ENCODE assay signal across 10 cellular contexts in genomic region chr19:55656552-55656951, GRCh38. TPM values are rescaled to one million over a fixed set of nuclear protein-coding genes. Genes with fewer than 3 reads are reported as not detected.
A peak's percentile ranks its signal among the peaks of the same experiment; 100 is the strongest.
DNase-seq lines count a peak whose midpoint lies in the region; ATAC-seq and TF ChIP-seq lines count a peak whose summit lies in the region.
"Had no signal": no experiment of that assay in that cellular context is flagged by ENCODE, and none has a peak within 500 bp of the region (broad histone marks: within the 10 kb centered on the region; RNA-seq: fewer than 3 reads in every experiment).

No MANE protein-coding gene starts in this region.

- H3K9me3 Mint-ChIP-seq in CD4-positive, CD25-positive, alpha-beta regulatory T cell = peaks cover 0 to 2% (median 0%) of the 10 kb centered on the region in 7 donors
- H3K9me3 Mint-ChIP-seq in neural progenitor cell = no peaks in the 10 kb centered on the region

- H3K27ac Mint-ChIP-seq in CD4-positive, CD25-positive, alpha-beta regulatory T cell = peak overlapping the region in 2 of 3 donors; percentile 98
- no peak overlapping the region for H3K27ac Mint-ChIP-seq in neural progenitor cell

- peak overlapping the region; percentile 95 for H3K9ac ChIP-seq in neural progenitor cell

- H3K4me1 ChIP-seq in CD4-positive, CD25-positive, alpha-beta regulatory T cell (ENCODE audit: control insufficient read depth, insufficient read depth, low read length, poor library complexity, severe bottlenecking) = peaks cover 50% of the 10 kb centered on the region
- H3K4me1 ChIP-seq in ectodermal cell (ENCODE audit: control insufficient read depth, insufficient read depth, low read length) = peaks cover 14% of the 10 kb centered on the region
- H3K4me1 ChIP-seq in neural progenitor cell = peaks cover 18% of the 10 kb centered on the region

- peak overlapping the region; percentile 94 for H3K4me2 ChIP-seq in neural progenitor cell

- H3K36me3 Mint-ChIP-seq in CD4-positive, CD25-positive, alpha-beta regulatory T cell = peaks cover 19% of the 10 kb centered on the region
- peaks cover 9% of the 10 kb centered on the region for H3K36me3 Mint-ChIP-seq in neural progenitor cell

- peak overlapping the region; percentile 100 for H3K27ac ChIP-seq in CD4-positive, CD25-positive, alpha-beta regulatory T cell (ENCODE audit: insufficient read depth, low read length, poor library complexity, severe bottlenecking)
- no peak overlapping the region for H3K27ac ChIP-seq in ectodermal cell (ENCODE audit: insufficient read depth, low read depth, low read length, poor library complexity, severe bottlenecking)
- H3K27ac ChIP-seq in neural progenitor cell = no peak overlapping the region

- H3K9me3 ChIP-seq in CD4-positive, CD25-positive, alpha-beta regulatory T cell (ENCODE audit: control insufficient read depth in 2 of 2, low read length in 2 of 2) = no peaks in the 10 kb centered on the region
- H3K9me3 ChIP-seq in ectodermal cell (ENCODE audit: control insufficient read depth, low read length) (no peaks in the 10 kb centered on the region), neural progenitor cell (ENCODE audit: low read depth) (no peaks in the 10 kb centered on the region)

- no peak for TF ChIP-seq CTCF in neural progenitor cell (IDR thresholded peaks at IDR 0.05)

- DNase-seq in CD4-positive, CD25-positive, alpha-beta regulatory T cell = no peak
- DNase-seq in NAMALWA (ENCODE audit: low spot score) = peak; percentile 48
- DNase-seq in neural progenitor cell (ENCODE audit: low spot score) = no peak
- no peak for DNase-seq in NOMO-1 treated with DMSO at 0.1 percent for 48 hours (lab: John Stamatoyannopoulos, UW; ENCODE audit: unreplicated experiment)
- DNase-seq in NCI-H1105 treated with DMSO at 0.1 percent for 48 hours (lab: John Stamatoyannopoulos, UW) = no peak
- DNase-seq: NCI-H1092 treated with DMSO at 0.1 percent for 48 hours; stimulated activated CD4-positive, alpha-beta T cell treated with anti-CD3 and anti-CD28 coated beads, Interleukin-4, amount 100 ng/mL, for 1 hour had no signal

- 85 to 87% methylated on average over 7 of the region's 7 CpGs for WGBS in ectodermal cell, 2 experiments

- no peak overlapping the region for H2AFZ ChIP-seq in neural progenitor cell (replicated peaks)

- peaks cover 67% of the 10 kb centered on the region for H3K79me2 ChIP-seq in neural progenitor cell (ENCODE audit: low read depth)

- no peak for ATAC-seq in CD4-positive, CD25-positive, alpha-beta regulatory T cell (ENCODE audit: low read depth in 2 of 2)
- no peak for ATAC-seq in GM21528 (IDR thresholded peaks at IDR 0.05; ENCODE audit: low FRiP score, unreplicated experiment)
- ATAC-seq in HG03196 (IDR thresholded peaks at IDR 0.05; ENCODE audit: unreplicated experiment) = no peak

- peaks cover 30% of the 10 kb centered on the region for H3K36me3 ChIP-seq in CD4-positive, CD25-positive, alpha-beta regulatory T cell (ENCODE audit: control insufficient read depth, insufficient read depth, low read length)
- H3K36me3 ChIP-seq in ectodermal cell (ENCODE audit: control insufficient read depth, insufficient read depth, low read length) = peaks cover 16% of the 10 kb centered on the region
- H3K36me3 ChIP-seq in neural progenitor cell = no peaks in the 10 kb centered on the region

- no peaks in the 10 kb centered on the region for H3K27me3 ChIP-seq in CD4-positive, CD25-positive, alpha-beta regulatory T cell (ENCODE audit: control insufficient read depth, insufficient read depth, low read length)
- H3K27me3 ChIP-seq in ectodermal cell (ENCODE audit: control insufficient read depth, insufficient read depth, low read length, poor library complexity, severe bottlenecking) (no peaks in the 10 kb centered on the region), neural progenitor cell (no peaks in the 10 kb centered on the region)

- H3F3A ChIP-seq in neural progenitor cell (ENCODE audit: low read depth) = peaks cover 12% of the 10 kb centered on the region

- H3K4me3 Mint-ChIP-seq in CD4-positive, CD25-positive, alpha-beta regulatory T cell = peak overlapping the region; percentile 91 to 97 (median 94)
- peak overlapping the region; percentile 96 for H3K4me3 Mint-ChIP-seq in neural progenitor cell

- peak overlapping the region; percentile 93 for H3K4me3 ChIP-seq in CD4-positive, CD25-positive, alpha-beta regulatory T cell (ENCODE audit: low read depth, low read length)
- H3K4me3 ChIP-seq in ectodermal cell (ENCODE audit: insufficient read depth, low read depth, low read length) = peak overlapping the region; percentile 99
- H3K4me3 ChIP-seq in neural progenitor cell = peak overlapping the region; percentile 88

- peaks cover 14% of the 10 kb centered on the region for H3K27me3 Mint-ChIP-seq in CD4-positive, CD25-positive, alpha-beta regulatory T cell
- H3K27me3 Mint-ChIP-seq in neural progenitor cell (ENCODE audit: insufficient read depth, low read depth) = no peaks in the 10 kb centered on the region

- peaks cover 7 to 52% (median 34%) of the 10 kb centered on the region in 4 donors for H3K4me1 Mint-ChIP-seq in CD4-positive, CD25-positive, alpha-beta regulatory T cell
- H3K4me1 Mint-ChIP-seq in neural progenitor cell = peaks cover 31% of the 10 kb centered on the region

- H4K20me1 ChIP-seq in neural progenitor cell (ENCODE audit: low read depth) = peaks cover 59% of the 10 kb centered on the region

RNA-seq across cellular contexts. Expression of gene U2AF2, which starts 1.7 kb away (rescaled TPM):
- 283 TPM for total RNA-seq in CD4-positive, CD25-positive, alpha-beta regulatory T cell
- polyA plus RNA-seq in CD4-positive, CD25-positive, alpha-beta regulatory T cell = 1 to 10 TPM; 7.2 to 9.3 (median 8.2) TPM
- polyA plus RNA-seq in ectodermal cell (2013, experiment 1 of 4) = 300 TPM
- polyA plus RNA-seq in ectodermal cell (2013, experiment 2 of 4) = 239 TPM
- 197 TPM for polyA plus RNA-seq in ectodermal cell (2013, experiment 3 of 4)
- polyA plus RNA-seq in ectodermal cell (2013, experiment 4 of 4) = 204 TPM
- 124 and 238 TPM in 2 replicates for total RNA-seq in neural progenitor cell (ENCODE audit: low replicate concordance)

RNA-seq across cellular contexts. Expression of gene CCDC106, which starts 8.5 kb away (rescaled TPM):
- 0.99 TPM for total RNA-seq in CD4-positive, CD25-positive, alpha-beta regulatory T cell
- polyA plus RNA-seq in CD4-positive, CD25-positive, alpha-beta regulatory T cell = 1 to 10 TPM in 1 of 4 donors, under 1 TPM in 3; 0.22 to 1.0 (median 0.51) TPM
- polyA plus RNA-seq in ectodermal cell (2013, experiment 1 of 4) = 24.8 TPM
- 24.6 TPM for polyA plus RNA-seq in ectodermal cell (2013, experiment 2 of 4)
- 17.5 TPM for polyA plus RNA-seq in ectodermal cell (2013, experiment 3 of 4)
- polyA plus RNA-seq in ectodermal cell (2013, experiment 4 of 4) = 18.4 TPM
- total RNA-seq in neural progenitor cell (ENCODE audit: low replicate concordance) = 7.6 and 24.9 TPM in 2 replicates

RNA-seq across cellular contexts. Expression of gene ZNF581, which starts 13.1 kb away (rescaled TPM):
- 23.7 TPM for total RNA-seq in CD4-positive, CD25-positive, alpha-beta regulatory T cell
- polyA plus RNA-seq in CD4-positive, CD25-positive, alpha-beta regulatory T cell = 10 to 100 TPM; 26.5 to 36.6 (median 35.1) TPM
- polyA plus RNA-seq in ectodermal cell (2013, experiment 1 of 4) = 41.1 TPM
- 40.1 TPM for polyA plus RNA-seq in ectodermal cell (2013, experiment 2 of 4)
- 41.4 TPM for polyA plus RNA-seq in ectodermal cell (2013, experiment 3 of 4)
- polyA plus RNA-seq in ectodermal cell (2013, experiment 4 of 4) = 45.9 TPM
- 12.2 and 32.4 TPM in 2 replicates for total RNA-seq in neural progenitor cell (ENCODE audit: low replicate concordance)

RNA-seq across cellular contexts. Expression of gene ZNF580, which starts 15.8 kb away (rescaled TPM):
- total RNA-seq in CD4-positive, CD25-positive, alpha-beta regulatory T cell = 30.8 TPM
- 10 to 100 TPM; 14.3 to 18.9 (median 16.0) TPM for polyA plus RNA-seq in CD4-positive, CD25-positive, alpha-beta regulatory T cell
- 45.3 TPM for polyA plus RNA-seq in ectodermal cell (2013, experiment 1 of 4)
- 44.3 TPM for polyA plus RNA-seq in ectodermal cell (2013, experiment 2 of 4)
- polyA plus RNA-seq in ectodermal cell (2013, experiment 3 of 4) = 41.1 TPM
- polyA plus RNA-seq in ectodermal cell (2013, experiment 4 of 4) = 44.7 TPM
- total RNA-seq in neural progenitor cell (ENCODE audit: low replicate concordance) = 2.8 and 13.4 TPM in 2 replicates

RNA-seq across cellular contexts. Expression of gene EPN1, which starts 18.5 kb away (rescaled TPM):
- total RNA-seq in CD4-positive, CD25-positive, alpha-beta regulatory T cell = 46.1 TPM
- 1 to 10 TPM; 6.3 to 8.3 (median 7.6) TPM for polyA plus RNA-seq in CD4-positive, CD25-positive, alpha-beta regulatory T cell
- 130 TPM for polyA plus RNA-seq in ectodermal cell (2013, experiment 1 of 4)
- 124 TPM for polyA plus RNA-seq in ectodermal cell (2013, experiment 2 of 4)
- polyA plus RNA-seq in ectodermal cell (2013, experiment 3 of 4) = 81.3 TPM
- polyA plus RNA-seq in ectodermal cell (2013, experiment 4 of 4) = 76.1 TPM
- total RNA-seq in neural progenitor cell (ENCODE audit: low replicate concordance) = 16.1 and 75.0 TPM in 2 replicates
